ENCODE assay signal across 18 cellular contexts in genomic region chr7:147279516-147279915, GRCh38.
DNase-seq lines count a peak whose midpoint lies in the region; ATAC-seq and TF ChIP-seq lines count a peak whose summit lies in the region.
"Had no signal": no experiment of that assay in that cellular context is flagged by ENCODE, and none has a peak within 500 bp of the region (broad histone marks: within the 10 kb centered on the region; RNA-seq: fewer than 3 reads in every experiment).

No MANE protein-coding gene starts in this region.

- H2AFZ ChIP-seq in PC-9 (0 out of 2 replicates have a peak overlapping the region, but pooled peaks have one; percentile 39), neural progenitor cell (replicated peaks) (no peak overlapping the region)

- ATAC-seq in GM21390 (IDR thresholded peaks at IDR 0.05; ENCODE audit: unreplicated experiment) (no peak), HG03196 (IDR thresholded peaks at IDR 0.05; ENCODE audit: unreplicated experiment) (no peak)
- ATAC-seq: HCT116; left colon; naive thymus-derived CD4-positive, alpha-beta T cell; T-cell had no signal

- DNase-seq in DMS153 treated with DMSO at 0.1 percent for 48 hours (lab: John Stamatoyannopoulos, UW; ENCODE audit: unreplicated experiment) (peak; percentile 96), NCI-H146 treated with DMSO at 0.1 percent for 48 hours (lab: John Stamatoyannopoulos, UW; ENCODE audit: unreplicated experiment) (peak; percentile 97), PC-9 (no peak), neural progenitor cell (ENCODE audit: low spot score) (peak; percentile 12), NCI-H2171 (lab: John Stamatoyannopoulos, UW) (no peak)
- DNase-seq: activated naive CD8-positive, alpha-beta T cell treated with anti-CD3 and anti-CD28 coated beads, Interleukin-2, amount 10 ng/mL, durations not matched to agents 7 days and 5 days; Caco-2; Kasumi-1; left colon; mesendoderm; naive thymus-derived CD4-positive, alpha-beta T cell; SIG-M5; stimulated activated naive CD4-positive, alpha-beta T cell treated with Interleukin-2 at 50 U/mL for 16 hours; T-cell; tibial artery had no signal

- no peaks in the 10 kb centered on the region for H3K9me2 ChIP-seq in PC-9 (ENCODE audit: insufficient read depth)

- POLR2A ChIA-PET in PC-9 (lab: Charles Lee; ENCODE audit: unreplicated experiment) = no interaction called here

- no peak overlapping the region for H3K4me3 Mint-ChIP-seq in neural progenitor cell
- H3K4me3 Mint-ChIP-seq: activated naive CD8-positive, alpha-beta T cell treated with anti-CD3 and anti-CD28 coated beads, Interleukin-2, amount 10 ng/mL, durations not matched to agents 7 days and 5 days; naive thymus-derived CD4-positive, alpha-beta T cell; T-cell had no signal

- CTCF ChIA-PET in PC-9 (lab: Charles Lee) = no interaction called here

- H3K27me3 Mint-ChIP-seq in neural progenitor cell (ENCODE audit: insufficient read depth, low read depth) = no peaks in the 10 kb centered on the region
- H3K27me3 Mint-ChIP-seq: activated naive CD8-positive, alpha-beta T cell treated with anti-CD3 and anti-CD28 coated beads, Interleukin-2, amount 10 ng/mL, durations not matched to agents 7 days and 5 days; naive thymus-derived CD4-positive, alpha-beta T cell; T-cell had no signal

- intact Hi-C loops in PC-9 (cut with micrococcal nuclease; ENCODE audit: unreplicated experiment) = no loop called here

- TF ChIP-seq CTCF in PC-9 (conservative IDR thresholded peaks at IDR 0.05) = no peak
- TF ChIP-seq CTCF in neural progenitor cell (IDR thresholded peaks at IDR 0.05) = no peak

- H3K9me3 Mint-ChIP-seq in neural progenitor cell = no peaks in the 10 kb centered on the region

- no peaks in the 10 kb centered on the region for H3K27me3 ChIP-seq in PC-9 (ENCODE audit: insufficient read depth, low read depth)
- peaks cover 6% of the 10 kb centered on the region for H3K27me3 ChIP-seq in neural progenitor cell
- H3K27me3 ChIP-seq: tibial artery had no signal

- no peaks in the 10 kb centered on the region for H3K9me3 ChIP-seq in PC-9 (ENCODE audit: insufficient read depth, low read depth)
- no peaks in the 10 kb centered on the region for H3K9me3 ChIP-seq in neural progenitor cell (ENCODE audit: low read depth)
- H3K9me3 ChIP-seq: Caco-2, tibial artery had no signal

- H3K36me3 ChIP-seq in PC-9 (ENCODE audit: low read depth) (no peaks in the 10 kb centered on the region), neural progenitor cell (no peaks in the 10 kb centered on the region)
- H3K36me3 ChIP-seq: tibial artery had no signal

- H3K27ac ChIP-seq in PC-9 (no peak overlapping the region), neural progenitor cell (no peak overlapping the region)
- H3K27ac ChIP-seq: tibial artery had no signal

- H3K9ac ChIP-seq in neural progenitor cell = no peak overlapping the region

- H3K79me2 ChIP-seq in PC-9 (ENCODE audit: low read depth) = no peaks in the 10 kb centered on the region
- H3K79me2 ChIP-seq in neural progenitor cell (ENCODE audit: low read depth) = no peaks in the 10 kb centered on the region

- peak overlapping the region; percentile 88 for H3K27ac Mint-ChIP-seq in neural progenitor cell
- H3K27ac Mint-ChIP-seq: activated naive CD8-positive, alpha-beta T cell treated with anti-CD3 and anti-CD28 coated beads, Interleukin-2, amount 10 ng/mL, durations not matched to agents 7 days and 5 days; naive thymus-derived CD4-positive, alpha-beta T cell; T-cell had no signal

- H3K4me1 ChIP-seq in PC-9 (replicated peaks; ENCODE audit: insufficient read depth) (no peaks in the 10 kb centered on the region), neural progenitor cell (peaks cover 15% of the 10 kb centered on the region)
- H3K4me1 ChIP-seq: Caco-2, tibial artery had no signal

- no peaks in the 10 kb centered on the region for H3K36me3 Mint-ChIP-seq in neural progenitor cell
- H3K36me3 Mint-ChIP-seq: activated naive CD8-positive, alpha-beta T cell treated with anti-CD3 and anti-CD28 coated beads, Interleukin-2, amount 10 ng/mL, durations not matched to agents 7 days and 5 days; naive thymus-derived CD4-positive, alpha-beta T cell; T-cell had no signal

- no TSS peak for BruUV-seq in PC-9 (replicated peaks; lab: Mats Ljungman, UMichigan)

- H4K20me1 ChIP-seq in PC-9 (ENCODE audit: insufficient read depth) = no peaks in the 10 kb centered on the region; the same call in 1 of the 2 replicates
- H4K20me1 ChIP-seq in neural progenitor cell (ENCODE audit: low read depth) = no peaks in the 10 kb centered on the region

- H3K4me2 ChIP-seq in PC-9 (no peak overlapping the region), neural progenitor cell (peak overlapping the region; percentile 58)

- peaks cover 10% of the 10 kb centered on the region for H3K4me1 Mint-ChIP-seq in neural progenitor cell
- H3K4me1 Mint-ChIP-seq: activated naive CD8-positive, alpha-beta T cell treated with anti-CD3 and anti-CD28 coated beads, Interleukin-2, amount 10 ng/mL, durations not matched to agents 7 days and 5 days; naive thymus-derived CD4-positive, alpha-beta T cell; T-cell had no signal

- H3F3A ChIP-seq in PC-9 (ENCODE audit: insufficient read depth, low read depth) (no peaks in the 10 kb centered on the region), neural progenitor cell (ENCODE audit: low read depth) (peaks cover 3% of the 10 kb centered on the region)

- H3K4me3 ChIP-seq in PC-9 (no peak overlapping the region), neural progenitor cell (no peak overlapping the region)
- H3K4me3 ChIP-seq: tibial artery had no signal

Comparison
In these comparisons a context has a peak if more than half of its experiments do, and no peak if none do; other contexts are left out.
1. DNase-seq: peak in DMS153 treated with DMSO at 0.1 percent for 48 hours (single experiment), NCI-H146 treated with DMSO at 0.1 percent for 48 hours (single experiment) and neural progenitor cell (single experiment); none in PC-9 (0 of 2) and NCI-H2171 (single experiment).